In the genomic region with DNA sequence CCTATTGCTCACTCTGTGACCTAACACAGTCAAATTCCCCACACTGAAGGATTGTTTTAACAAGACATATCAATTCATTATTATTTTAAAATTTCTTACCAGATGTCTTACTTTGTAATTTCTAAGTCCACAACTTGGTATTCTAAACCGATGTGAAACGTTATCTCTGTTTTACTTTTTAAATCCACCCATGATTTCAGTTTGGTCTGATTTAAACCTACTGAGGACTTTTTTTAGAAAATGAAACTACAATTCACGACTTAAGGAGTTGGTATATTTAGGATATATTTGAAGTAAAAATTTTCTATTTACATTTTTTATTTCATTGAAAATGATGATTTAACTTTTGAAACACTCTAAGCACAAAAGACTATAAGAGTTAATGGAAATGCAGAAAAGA, we compare ENCODE assay signal across 16 cellular contexts. TPM values are rescaled to one million over a fixed set of nuclear protein-coding genes. Genes with fewer than 3 reads are reported as not detected.
DNase-seq lines count a peak whose midpoint lies in the region; ATAC-seq and TF ChIP-seq lines count a peak whose summit lies in the region.
"Had no signal": no experiment of that assay in that cellular context is flagged by ENCODE, and none has a peak within 500 bp of the region (broad histone marks: within the 10 kb centered on the region; RNA-seq: fewer than 3 reads in every experiment).

No MANE protein-coding gene starts in this region.

- no peak for ATAC-seq in activated CD8-positive, alpha-beta memory T cell treated with anti-CD3 and anti-CD28 coated beads, Interleukin-2, amount 10 ng/mL, durations not matched to agents 7 days and 5 days
- peak; percentile 69 for ATAC-seq in HG02642 (IDR thresholded peaks at IDR 0.05; ENCODE audit: poor library complexity, unreplicated experiment)
- ATAC-seq in activated naive CD8-positive, alpha-beta T cell treated with anti-CD3 and anti-CD28 coated beads, Interleukin-2, amount 50 U/mL, for 24 hours = no peak
- no peak for ATAC-seq in stimulated activated naive B cell treated with anti-CD40 and anti-IgM and Interleukin-4, amounts not matched to agents 10 μg/mL and 1 μg/mL and 100 μg/mL, for 72 hours (replicated peaks)

- H3K4me3 ChIP-seq in osteoblast (ENCODE audit: insufficient read depth, low read length) (no peak overlapping the region), tibial nerve (peak overlapping the region in 1 of 4 donors; percentile 6)
- H3K4me3 ChIP-seq: colonic mucosa, GM23248, thoracic aorta had no signal

- H3K36me3 ChIP-seq in osteoblast (ENCODE audit: insufficient read depth, low read length) (no peaks in the 10 kb centered on the region), tibial nerve (no peaks in the 10 kb centered on the region)
- H3K36me3 ChIP-seq: colonic mucosa, thoracic aorta had no signal

- DNase-seq in activated CD8-positive, alpha-beta memory T cell treated with anti-CD3 and anti-CD28 coated beads, Interleukin-2, amount 10 ng/mL, durations not matched to agents 7 days and 5 days = no peak
- no peak for DNase-seq in activated CD8-positive, alpha-beta memory T cell treated with anti-CD3 and anti-CD28 coated beads for 24 hours
- no peak for DNase-seq in activated naive CD8-positive, alpha-beta T cell treated with anti-CD3 and anti-CD28 coated beads, Interleukin-2, amount 50 U/mL, for 24 hours
- DNase-seq in osteoblast (ENCODE audit: insufficient read length, low spot score, missing footprints) (no peak), tibial nerve (ENCODE audit: low spot score in 2 of 2) (no peak), posterior vena cava (ENCODE audit: low spot score) (no peak)
- DNase-seq in stimulated activated naive B cell treated with anti-CD40 and anti-IgM and Interleukin-4, amounts not matched to agents 10 μg/mL and 1 μg/mL and 100 μg/mL, for 72 hours = no peak
- DNase-seq: colonic mucosa, GM23248, Kasumi-1, mammary epithelial cell, NCI-H187 treated with DMSO at 0.1 percent for 48 hours, T-helper 9 cell had no signal

- H3K4me2 ChIP-seq in osteoblast (ENCODE audit: insufficient read depth, low read length) = peak overlapping the region; percentile 27

- no peak for TF ChIP-seq POLR2A in tibial nerve (IDR thresholded peaks at IDR 0.05)

- 56 to 61% methylated on average over 3 of the region's 3 CpGs for WGBS in tibial nerve, 2 donors

- H3K9me3 ChIP-seq in osteoblast (ENCODE audit: low read depth, low read length) (no peaks in the 10 kb centered on the region), tibial nerve (no peaks in the 10 kb centered on the region)
- H3K9me3 ChIP-seq: colonic mucosa, thoracic aorta had no signal

- peak overlapping the region; percentile 39 for H3K4me3 Mint-ChIP-seq in activated CD8-positive, alpha-beta memory T cell treated with anti-CD3 and anti-CD28 coated beads, Interleukin-2, amount 10 ng/mL, durations not matched to agents 7 days and 5 days
- peak overlapping the region; percentile 47 for H3K4me3 Mint-ChIP-seq in activated naive CD8-positive, alpha-beta T cell treated with anti-CD3 and anti-CD28 coated beads, Interleukin-2, amount 50 U/mL, for 24 hours
- H3K4me3 Mint-ChIP-seq in stimulated activated naive B cell treated with anti-CD40 and anti-IgM and Interleukin-4, amounts not matched to agents 10 μg/mL and 1 μg/mL and 100 μg/mL, for 72 hours = peak overlapping the region in 1 of 2 donors; percentile 18

- H3K27ac ChIP-seq in osteoblast (ENCODE audit: low read depth, low read length) = no peak overlapping the region
- no peak overlapping the region for H3K27ac ChIP-seq in tibial nerve
- H3K27ac ChIP-seq: colonic mucosa, GM23248, RWPE1, thoracic aorta had no signal

- no peak for TF ChIP-seq EP300 in tibial nerve (IDR thresholded peaks at IDR 0.05)

- CTCF ChIA-PET in activated CD8-positive, alpha-beta memory T cell treated with anti-CD3 and anti-CD28 coated beads, Interleukin-2, amount 10 ng/mL, durations not matched to agents 7 days and 5 days (lab: Charles Lee) = interaction anchor here (1.1 to 2.4 kb wide), 2 partner anchors 19 to 21 kb away, joined by 3 to 5 read pairs; no protein-coding TSS in a partner anchor

- TF ChIP-seq CTCF in osteoblast (IDR thresholded peaks at IDR 0.05; ENCODE audit: extremely low read depth, low read depth, low read length) (no peak), tibial nerve (IDR thresholded peaks at IDR 0.05) (no peak)

- H4K20me1 ChIP-seq in osteoblast (ENCODE audit: insufficient read depth, low read length) = no peaks in the 10 kb centered on the region

- H3K27me3 ChIP-seq in osteoblast (ENCODE audit: insufficient read depth, low read length) (no peaks in the 10 kb centered on the region), tibial nerve (no peaks in the 10 kb centered on the region)
- H3K27me3 ChIP-seq: colonic mucosa had no signal

- no peaks in the 10 kb centered on the region for H3K27me3 Mint-ChIP-seq in activated CD8-positive, alpha-beta memory T cell treated with anti-CD3 and anti-CD28 coated beads, Interleukin-2, amount 10 ng/mL, durations not matched to agents 7 days and 5 days
- no peaks in the 10 kb centered on the region for H3K27me3 Mint-ChIP-seq in activated naive CD8-positive, alpha-beta T cell treated with anti-CD3 and anti-CD28 coated beads, Interleukin-2, amount 50 U/mL, for 24 hours
- no peaks in the 10 kb centered on the region for H3K27me3 Mint-ChIP-seq in stimulated activated naive B cell treated with anti-CD40 and anti-IgM and Interleukin-4, amounts not matched to agents 10 μg/mL and 1 μg/mL and 100 μg/mL, for 72 hours

- H2AFZ ChIP-seq in osteoblast (ENCODE audit: low read length) = no peak overlapping the region
- H2AFZ ChIP-seq: GM23248 had no signal

- H3K4me1 ChIP-seq in osteoblast (ENCODE audit: insufficient read depth, low read length) (no peaks in the 10 kb centered on the region), tibial nerve (no peaks in the 10 kb centered on the region)
- H3K4me1 ChIP-seq: colonic mucosa had no signal

- intact Hi-C loops in posterior vena cava (cut with DNase I) = no loop called here

- H3K27ac Mint-ChIP-seq in activated CD8-positive, alpha-beta memory T cell treated with anti-CD3 and anti-CD28 coated beads, Interleukin-2, amount 10 ng/mL, durations not matched to agents 7 days and 5 days = peak overlapping the region; percentile 66
- no peak overlapping the region for H3K27ac Mint-ChIP-seq in activated naive CD8-positive, alpha-beta T cell treated with anti-CD3 and anti-CD28 coated beads, Interleukin-2, amount 50 U/mL, for 24 hours
- no peak overlapping the region for H3K27ac Mint-ChIP-seq in stimulated activated naive B cell treated with anti-CD40 and anti-IgM and Interleukin-4, amounts not matched to agents 10 μg/mL and 1 μg/mL and 100 μg/mL, for 72 hours

- H3K9me3 Mint-ChIP-seq in activated CD8-positive, alpha-beta memory T cell treated with anti-CD3 and anti-CD28 coated beads, Interleukin-2, amount 10 ng/mL, durations not matched to agents 7 days and 5 days (ENCODE audit: low read depth) = peaks cover 3% of the 10 kb centered on the region
- peaks cover 6% of the 10 kb centered on the region for H3K9me3 Mint-ChIP-seq in activated naive CD8-positive, alpha-beta T cell treated with anti-CD3 and anti-CD28 coated beads, Interleukin-2, amount 50 U/mL, for 24 hours
- peaks cover 6% of the 10 kb centered on the region in 2 donors for H3K9me3 Mint-ChIP-seq in stimulated activated naive B cell treated with anti-CD40 and anti-IgM and Interleukin-4, amounts not matched to agents 10 μg/mL and 1 μg/mL and 100 μg/mL, for 72 hours

- no peaks in the 10 kb centered on the region for H3K79me2 ChIP-seq in osteoblast (ENCODE audit: insufficient read depth, low read length)

- peaks cover 21% of the 10 kb centered on the region for H3K4me1 Mint-ChIP-seq in activated CD8-positive, alpha-beta memory T cell treated with anti-CD3 and anti-CD28 coated beads, Interleukin-2, amount 10 ng/mL, durations not matched to agents 7 days and 5 days
- H3K4me1 Mint-ChIP-seq in activated naive CD8-positive, alpha-beta T cell treated with anti-CD3 and anti-CD28 coated beads, Interleukin-2, amount 50 U/mL, for 24 hours = peaks cover 49% of the 10 kb centered on the region
- peaks cover 11 to 25% of the 10 kb centered on the region in 2 donors for H3K4me1 Mint-ChIP-seq in stimulated activated naive B cell treated with anti-CD40 and anti-IgM and Interleukin-4, amounts not matched to agents 10 μg/mL and 1 μg/mL and 100 μg/mL, for 72 hours

- peaks cover 7% of the 10 kb centered on the region for H3K36me3 Mint-ChIP-seq in activated CD8-positive, alpha-beta memory T cell treated with anti-CD3 and anti-CD28 coated beads, Interleukin-2, amount 10 ng/mL, durations not matched to agents 7 days and 5 days
- H3K36me3 Mint-ChIP-seq in activated naive CD8-positive, alpha-beta T cell treated with anti-CD3 and anti-CD28 coated beads, Interleukin-2, amount 50 U/mL, for 24 hours (ENCODE audit: low read depth) = peaks cover 4% of the 10 kb centered on the region
- H3K36me3 Mint-ChIP-seq in stimulated activated naive B cell treated with anti-CD40 and anti-IgM and Interleukin-4, amounts not matched to agents 10 μg/mL and 1 μg/mL and 100 μg/mL, for 72 hours = peaks cover 4 to 5% of the 10 kb centered on the region in 2 donors

RNA-seq across cellular contexts. Expression of a gene that starts 35.1 kb away (rescaled TPM):
- 1 to 10 TPM in 1 of 2 experiments, under 1 TPM in 1; 0.61 to 1.9 TPM for total RNA-seq in activated CD8-positive, alpha-beta memory T cell treated with anti-CD3 and anti-CD28 coated beads, Interleukin-2, amount 10 ng/mL, durations not matched to agents 7 days and 5 days
- total RNA-seq in osteoblast (under 0.01 TPM in 2 replicates), tibial nerve (1 to 10 TPM in 2 of 4 donors, under 1 TPM in 2; 0.22 to 3.0 (median 1.6) TPM), posterior vena cava (10 to 100 TPM in 1 of 2 donors, 1 to 10 TPM in 1; 6.8 to 12.5 TPM)
- total RNA-seq: GM23248 had no signal
